In genomic region chr9:126057869-126058467, GRCh38 we compare ENCODE assay signal across 22 cellular contexts.
DNase-seq lines count a peak whose midpoint lies in the region; ATAC-seq, FAIRE-seq and TF ChIP-seq lines count a peak whose summit lies in the region.
"Had no signal": no experiment of that assay in that cellular context is flagged by ENCODE, and none has a peak within 500 bp of the region (broad histone marks: within the 10 kb centered on the region; RNA-seq: fewer than 3 reads in every experiment).

No MANE protein-coding gene starts in this region.

- POLR2A ChIA-PET in activated CD8-positive, alpha-beta T cell treated with anti-CD3 and anti-CD28 coated beads, Interleukin-2, amount 10 ng/mL, durations not matched to agents 7 days and 5 days (lab: Charles Lee) = no interaction called here

- H3K4me2 ChIP-seq in astrocyte (ENCODE audit: low read length) = peak overlapping the region; percentile 26

- H3K36me3 Mint-ChIP-seq in astrocyte (ENCODE audit: low read depth, unreplicated experiment) = peaks cover 2% of the 10 kb centered on the region
- no peaks in the 10 kb centered on the region for H3K36me3 Mint-ChIP-seq in activated T-helper 17 cell treated with anti-CD3 and anti-CD28 coated beads, Interleukin-2, amount 50 U/mL, for 72 hours (ENCODE audit: low read depth)
- no peaks in the 10 kb centered on the region for H3K36me3 Mint-ChIP-seq in activated CD8-positive, alpha-beta T cell treated with anti-CD3 and anti-CD28 coated beads, Interleukin-2, amount 10 ng/mL, durations not matched to agents 7 days and 5 days (ENCODE audit: low read depth)
- H3K36me3 Mint-ChIP-seq: activated naive CD4-positive, alpha-beta T cell treated with anti-CD3 and anti-CD28 coated beads, Interleukin-2, amount 50 U/mL, for 72 hours; CD8-positive, alpha-beta memory T cell had no signal

- H4K20me1 ChIP-seq in astrocyte (ENCODE audit: insufficient read depth, low read length) = no peaks in the 10 kb centered on the region

- no peak overlapping the region for H3K4me3 Mint-ChIP-seq in astrocyte (ENCODE audit: unreplicated experiment)
- H3K4me3 Mint-ChIP-seq in activated T-helper 17 cell treated with anti-CD3 and anti-CD28 coated beads, Interleukin-2, amount 50 U/mL, for 72 hours = no peak overlapping the region
- no peak overlapping the region for H3K4me3 Mint-ChIP-seq in activated CD8-positive, alpha-beta T cell treated with anti-CD3 and anti-CD28 coated beads, Interleukin-2, amount 10 ng/mL, durations not matched to agents 7 days and 5 days
- H3K4me3 Mint-ChIP-seq: CD8-positive, alpha-beta memory T cell had no signal

- DNase-seq in BE2C (peak; percentile 57), HFF-Myc (ENCODE audit: extremely low read depth, low read depth) (peak; percentile 15), NCI-H524 (lab: John Stamatoyannopoulos, UW) (peak; percentile 92 to 97), astrocyte (ENCODE audit: low read depth) (no peak), inferior parietal cortex (ENCODE audit: extremely low spot score) (no peak)
- no peak for DNase-seq in activated CD8-positive, alpha-beta T cell treated with anti-CD3 and anti-CD28 coated beads, Interleukin-2, amount 10 ng/mL, durations not matched to agents 7 days and 5 days
- DNase-seq: activated CD4-positive, alpha-beta T cell treated with anti-CD3 and anti-CD28 coated beads for 1 hour; CD8-positive, alpha-beta memory T cell; NCI-H187 treated with DMSO at 0.1 percent for 48 hours; occipital lobe; stimulated activated CD4-positive, alpha-beta T cell treated with anti-CD3 and anti-CD28 coated beads, Interleukin-12 subunit alpha, Interleukin-12 subunit beta, amount 100 ng/mL, for 4 hours; SW 1271; upper lobe of left lung had no signal

- H3K4me3 ChIP-seq in BE2C (ENCODE audit: low read depth, low read length) = peak overlapping the region; percentile 52
- no peak overlapping the region for H3K4me3 ChIP-seq in HFF-Myc (replicated peaks; ENCODE audit: low read depth, low read length)
- H3K4me3 ChIP-seq in astrocyte (ENCODE audit: insufficient read depth, low read depth, low read length) = no peak overlapping the region
- H3K4me3 ChIP-seq: gastroesophageal sphincter, right atrium auricular region, upper lobe of left lung had no signal

- no peak overlapping the region for H3K9ac ChIP-seq in astrocyte (ENCODE audit: low read length)

- no peak for ATAC-seq in activated T-helper 17 cell treated with anti-CD3 and anti-CD28 coated beads, Interleukin-2, amount 50 U/mL, for 72 hours (replicated peaks)
- ATAC-seq in activated CD8-positive, alpha-beta T cell treated with anti-CD3 and anti-CD28 coated beads, Interleukin-2, amount 10 ng/mL, durations not matched to agents 7 days and 5 days = no peak
- no peak for ATAC-seq in esophagus mucosa
- ATAC-seq: activated naive CD4-positive, alpha-beta T cell treated with anti-CD3 and anti-CD28 coated beads, Interleukin-2, amount 50 U/mL, for 72 hours had no signal

- no peaks in the 10 kb centered on the region for H3K79me2 ChIP-seq in astrocyte (ENCODE audit: insufficient read depth, low read length)

- TF ChIP-seq CTCF in BE2C (IDR thresholded peaks at IDR 0.05; ENCODE audit: low read depth, low read length) (no peak), HFF-Myc (IDR thresholded peaks at IDR 0.05; ENCODE audit: low read depth, low read length, missing control alignments) (no peak), astrocyte (IDR thresholded peaks at IDR 0.05; ENCODE audit: insufficient read depth, low read depth, low read length) (no peak)

- H3K36me3 ChIP-seq in BE2C = no peaks in the 10 kb centered on the region
- H3K36me3 ChIP-seq in astrocyte (ENCODE audit: insufficient read depth, low read length) = no peaks in the 10 kb centered on the region
- H3K36me3 ChIP-seq: esophagus muscularis mucosa, gastroesophageal sphincter, right atrium auricular region, upper lobe of left lung had no signal

- FAIRE-seq in astrocyte (lab: Jason Lieb, UNC) = no peak
- FAIRE-seq: GM18507, RCC 7860 had no signal

- no peak overlapping the region for H3K27ac ChIP-seq in astrocyte (ENCODE audit: low read depth, low read length)
- H3K27ac ChIP-seq: esophagus muscularis mucosa, gastroesophageal sphincter, HL-60, right atrium auricular region, upper lobe of left lung had no signal

- H3K9me3 ChIP-seq in BE2C (no peaks in the 10 kb centered on the region), astrocyte (ENCODE audit: insufficient read depth, low read depth, low read length) (peaks cover 2% of the 10 kb centered on the region)
- H3K9me3 ChIP-seq: gastroesophageal sphincter, right atrium auricular region, upper lobe of left lung had no signal

- H3K4me1 Mint-ChIP-seq in astrocyte (ENCODE audit: low read depth, unreplicated experiment) = peaks cover 5% of the 10 kb centered on the region
- no peaks in the 10 kb centered on the region for H3K4me1 Mint-ChIP-seq in activated T-helper 17 cell treated with anti-CD3 and anti-CD28 coated beads, Interleukin-2, amount 50 U/mL, for 72 hours
- no peaks in the 10 kb centered on the region for H3K4me1 Mint-ChIP-seq in activated CD8-positive, alpha-beta T cell treated with anti-CD3 and anti-CD28 coated beads, Interleukin-2, amount 10 ng/mL, durations not matched to agents 7 days and 5 days (ENCODE audit: low read depth)
- H3K4me1 Mint-ChIP-seq: CD8-positive, alpha-beta memory T cell had no signal

- H2AFZ ChIP-seq in astrocyte (ENCODE audit: low read depth, low read length) = no peak overlapping the region

- peaks cover 16% of the 10 kb centered on the region for H3K4me1 ChIP-seq in BE2C
- H3K4me1 ChIP-seq in astrocyte (ENCODE audit: insufficient read depth, low read length) = peaks cover 7% of the 10 kb centered on the region
- H3K4me1 ChIP-seq: right atrium auricular region, upper lobe of left lung had no signal

- H3K9me3 Mint-ChIP-seq in astrocyte (ENCODE audit: unreplicated experiment) = peaks cover 4% of the 10 kb centered on the region
- no peaks in the 10 kb centered on the region for H3K9me3 Mint-ChIP-seq in activated T-helper 17 cell treated with anti-CD3 and anti-CD28 coated beads, Interleukin-2, amount 50 U/mL, for 72 hours
- no peaks in the 10 kb centered on the region for H3K9me3 Mint-ChIP-seq in activated CD8-positive, alpha-beta T cell treated with anti-CD3 and anti-CD28 coated beads, Interleukin-2, amount 10 ng/mL, durations not matched to agents 7 days and 5 days (ENCODE audit: insufficient read depth)
- H3K9me3 Mint-ChIP-seq: activated naive CD4-positive, alpha-beta T cell treated with anti-CD3 and anti-CD28 coated beads, Interleukin-2, amount 50 U/mL, for 72 hours; CD8-positive, alpha-beta memory T cell had no signal

- H3K27me3 Mint-ChIP-seq in astrocyte (ENCODE audit: low read depth, unreplicated experiment) = peaks cover 36% of the 10 kb centered on the region
- peaks cover 20% of the 10 kb centered on the region for H3K27me3 Mint-ChIP-seq in activated T-helper 17 cell treated with anti-CD3 and anti-CD28 coated beads, Interleukin-2, amount 50 U/mL, for 72 hours
- peaks cover 2% of the 10 kb centered on the region for H3K27me3 Mint-ChIP-seq in activated CD8-positive, alpha-beta T cell treated with anti-CD3 and anti-CD28 coated beads, Interleukin-2, amount 10 ng/mL, durations not matched to agents 7 days and 5 days (ENCODE audit: low read depth)

- no peak overlapping the region for H3K27ac Mint-ChIP-seq in astrocyte (ENCODE audit: unreplicated experiment)
- no peak overlapping the region for H3K27ac Mint-ChIP-seq in activated T-helper 17 cell treated with anti-CD3 and anti-CD28 coated beads, Interleukin-2, amount 50 U/mL, for 72 hours
- no peak overlapping the region for H3K27ac Mint-ChIP-seq in activated CD8-positive, alpha-beta T cell treated with anti-CD3 and anti-CD28 coated beads, Interleukin-2, amount 10 ng/mL, durations not matched to agents 7 days and 5 days
- H3K27ac Mint-ChIP-seq: activated naive CD4-positive, alpha-beta T cell treated with anti-CD3 and anti-CD28 coated beads, Interleukin-2, amount 50 U/mL, for 72 hours; CD8-positive, alpha-beta memory T cell had no signal

- CTCF ChIA-PET in activated CD8-positive, alpha-beta T cell treated with anti-CD3 and anti-CD28 coated beads, Interleukin-2, amount 10 ng/mL, durations not matched to agents 7 days and 5 days (lab: Charles Lee) = no interaction called here

- no peaks in the 10 kb centered on the region for H3K27me3 ChIP-seq in BE2C
- peaks cover 49% of the 10 kb centered on the region for H3K27me3 ChIP-seq in astrocyte (ENCODE audit: insufficient read depth, low read length)
- H3K27me3 ChIP-seq: right atrium auricular region, upper lobe of left lung had no signal

Comparison
In these comparisons a context has a peak if more than half of its experiments do, and no peak if none do; other contexts are left out.
1. DNase-seq: peak in BE2C (single experiment), HFF-Myc (single experiment) and NCI-H524 (2 of 2); none in astrocyte (single experiment), inferior parietal cortex (single experiment) and activated CD8-positive, alpha-beta T cell treated with anti-CD3 and anti-CD28 coated beads, Interleukin-2, amount 10 ng/mL, durations not matched to agents 7 days and 5 days (single experiment).